In the genomic region with DNA sequence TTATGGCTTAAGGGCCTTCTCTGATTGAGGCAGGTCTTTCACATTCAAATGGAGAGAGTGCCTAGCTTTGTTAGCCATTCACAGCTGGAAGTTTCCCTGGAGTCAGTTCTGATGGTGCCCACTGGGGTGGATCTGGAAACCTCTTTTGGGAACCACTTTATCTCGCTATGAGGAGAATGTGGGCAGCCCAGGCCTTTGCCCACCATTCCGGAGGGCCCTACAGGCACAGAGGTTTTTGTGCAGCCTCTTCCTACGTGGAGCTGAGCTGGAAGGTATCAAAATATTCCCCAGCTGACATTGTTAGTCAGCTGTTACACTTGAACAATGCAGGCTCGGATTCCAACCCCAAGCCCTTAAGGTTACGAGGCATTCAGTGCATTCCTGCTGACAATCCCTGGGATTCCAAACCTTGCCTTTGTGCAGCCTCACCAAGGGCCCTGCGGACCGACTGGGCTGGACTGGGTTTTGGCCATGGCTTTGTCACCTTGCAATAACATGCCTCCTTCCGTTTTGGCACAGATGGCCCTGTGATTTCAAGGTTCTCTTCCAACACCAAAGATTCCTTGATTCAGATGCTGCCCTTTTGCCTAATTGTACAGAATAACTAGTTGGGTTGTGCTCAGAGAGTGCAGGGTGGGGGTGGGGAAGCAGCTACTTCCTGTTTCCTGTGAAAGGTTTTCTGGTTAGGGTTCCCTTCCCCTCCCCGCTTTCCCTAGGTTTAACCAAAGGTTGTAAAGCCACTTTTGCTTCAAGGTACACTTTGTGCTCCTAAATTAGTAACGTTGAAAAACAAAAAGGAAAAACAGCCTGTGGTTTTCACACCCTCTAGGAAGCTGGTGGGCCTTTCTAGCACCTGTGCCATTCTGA, we compare ENCODE assay signal across 8 cellular contexts. TPM values are rescaled to one million over a fixed set of nuclear protein-coding genes. Genes with fewer than 3 reads are reported as not detected.
DNase-seq lines count a peak whose midpoint lies in the region; ATAC-seq, FAIRE-seq and TF ChIP-seq lines count a peak whose summit lies in the region.

No MANE protein-coding gene starts in this region.

- H3K9me3 Mint-ChIP-seq in stimulated activated memory B cell treated with anti-CD40 and anti-IgM and Interleukin-4, amounts not matched to agents 10 μg/mL and 1 μg/mL and 100 μg/mL, for 72 hours: no peaks in the 10 kb centered on the region

- H3K27ac Mint-ChIP-seq in stimulated activated memory B cell treated with anti-CD40 and anti-IgM and Interleukin-4, amounts not matched to agents 10 μg/mL and 1 μg/mL and 100 μg/mL, for 72 hours: peak overlapping the region; percentile 75

- no peaks in the 10 kb centered on the region for H3K9me1 ChIP-seq in keratinocyte (ENCODE audit: control insufficient read depth, extremely low read depth, insufficient read depth, low read length)

- H3K36me3 Mint-ChIP-seq in stimulated activated memory B cell treated with anti-CD40 and anti-IgM and Interleukin-4, amounts not matched to agents 10 μg/mL and 1 μg/mL and 100 μg/mL, for 72 hours: peaks cover 50% of the 10 kb centered on the region

- no peak overlapping the region for H2AFZ ChIP-seq in keratinocyte (ENCODE audit: control insufficient read depth, low read length)

- no peak overlapping the region for H3K4me3 ChIP-seq in keratinocyte (ENCODE audit: control insufficient read depth in 2 of 3, extremely low read depth in 1 of 3, insufficient read depth in 2 of 3, low read depth in 1 of 3, low read length in 3 of 3)

- peak overlapping the region; percentile 22 for H3K4me2 ChIP-seq in keratinocyte (ENCODE audit: control insufficient read depth, extremely low read depth, insufficient read depth, low read depth, low read length)

- peak in 1 of 3 experiments; percentile 13 for TF ChIP-seq CTCF in keratinocyte (optimal IDR thresholded peaks at IDR 0.05 in 1 of 3, IDR thresholded peaks at IDR 0.05 in 1 of 3, conservative IDR thresholded peaks at IDR 0.05 in 1 of 3; ENCODE audit: extremely low read depth in 1 of 3, insufficient read depth in 2 of 3, low read length in 3 of 3)

- peak; percentile 27 for ATAC-seq in stimulated activated memory B cell treated with anti-CD40 and anti-IgM and Interleukin-4, amounts not matched to agents 10 μg/mL and 1 μg/mL and 100 μg/mL, for 72 hours
- ATAC-seq in GM19328 (IDR thresholded peaks at IDR 0.05; ENCODE audit: unreplicated experiment) (no peak), HG02938 (IDR thresholded peaks at IDR 0.05; ENCODE audit: unreplicated experiment) (no peak)

- peak overlapping the region; percentile 11 for H3K9ac ChIP-seq in keratinocyte (ENCODE audit: control insufficient read depth, extremely low read depth, insufficient read depth, low read length)

- H3K27me3 ChIP-seq in keratinocyte (ENCODE audit: control insufficient read depth, extremely low read depth, insufficient read depth, low read length): no peaks in the 10 kb centered on the region

- H3K4me1 ChIP-seq in keratinocyte (ENCODE audit: control insufficient read depth, extremely low read depth, insufficient read depth, low read length): peaks cover 36% of the 10 kb centered on the region

- peaks cover 8 to 28% of the 10 kb centered on the region in 2 experiments for H3K36me3 ChIP-seq in keratinocyte (ENCODE audit: control insufficient read depth in 2 of 2, extremely low read depth in 1 of 2, insufficient read depth in 2 of 2, low read length in 2 of 2)

- DNase-seq in NCI-H2107 treated with DMSO at 0.1 percent for 48 hours (lab: John Stamatoyannopoulos, UW; ENCODE audit: unreplicated experiment): peak; percentile 16
- DNase-seq in NCI-H2107 (lab: John Stamatoyannopoulos, UW): no peak
- peak; percentile 83 for DNase-seq in SK-MEL-5 (ENCODE audit: low read depth, low spot score)
- DNase-seq in central memory CD4-positive, alpha-beta T cell: peak; percentile 38
- no peak for DNase-seq in keratinocyte (ENCODE audit: low read depth, low spot score)

- H4K20me1 ChIP-seq in keratinocyte (ENCODE audit: control insufficient read depth, extremely low read depth, insufficient read depth, low read length): peaks cover 7% of the 10 kb centered on the region

- peak overlapping the region; percentile 68 for H3K27ac ChIP-seq in keratinocyte (ENCODE audit: control insufficient read depth, insufficient read depth, low read length)

- dilution Hi-C loops in keratinocyte (cut with MboI; ENCODE audit: extremely low pct_ligation_motif_present, low sequenced_read_pairs): no loop called here

- peak; percentile 29 for FAIRE-seq in keratinocyte (lab: Jason Lieb, UNC)

- H3K27me3 Mint-ChIP-seq in stimulated activated memory B cell treated with anti-CD40 and anti-IgM and Interleukin-4, amounts not matched to agents 10 μg/mL and 1 μg/mL and 100 μg/mL, for 72 hours: no peaks in the 10 kb centered on the region

- H3K79me2 ChIP-seq in keratinocyte (ENCODE audit: control insufficient read depth, insufficient read depth, low read length): peaks cover 17% of the 10 kb centered on the region

- peaks cover 31% of the 10 kb centered on the region for H3K4me1 Mint-ChIP-seq in stimulated activated memory B cell treated with anti-CD40 and anti-IgM and Interleukin-4, amounts not matched to agents 10 μg/mL and 1 μg/mL and 100 μg/mL, for 72 hours

- no peaks in the 10 kb centered on the region for H3K9me3 ChIP-seq in keratinocyte (ENCODE audit: control insufficient read depth, low read depth, low read length)

- no peak overlapping the region for H3K4me3 Mint-ChIP-seq in stimulated activated memory B cell treated with anti-CD40 and anti-IgM and Interleukin-4, amounts not matched to agents 10 μg/mL and 1 μg/mL and 100 μg/mL, for 72 hours

- in situ Hi-C loops in SK-MEL-5 (cut with HindIII; ENCODE audit: low pct_unique_long_range_greater_than_20kb, low sequenced_read_pairs): no loop called here

RNA-seq across cellular contexts. Expression of a gene that starts 27.1 kb away (rescaled TPM):
- 135 and 154 TPM in 2 replicates for total RNA-seq in SK-MEL-5 (2014; rRNA removed; shearing (Covaris generic))
- 162 and 181 TPM in 2 replicates for polyA plus RNA-seq in SK-MEL-5 (2015; cell fraction: cytosol; rRNA removed)
- 24.9 and 31.4 TPM in 2 replicates for polyA plus RNA-seq in SK-MEL-5 (2015; cell fraction: nucleus; rRNA removed)
- 58.7 to 107 TPM (median 102 TPM) in 3 replicates for polyA plus RNA-seq in keratinocyte
- polyA plus RNA-seq in keratinocyte (2011; ENCODE audit: low read depth): 22.6 TPM
- polyA plus RNA-seq in keratinocyte (2011; cell fraction: cytosol; rRNA removed): 78.1 and 80.2 TPM in 2 replicates
- polyA plus RNA-seq in keratinocyte (2011; cell fraction: nucleus; rRNA removed): 51.1 and 61.4 TPM in 2 replicates
- polyA plus RNA-seq in keratinocyte (2012; ENCODE audit: low replicate concordance): 47.7 and 86.4 TPM in 2 replicates
- polyA minus RNA-seq in keratinocyte: 41.4 to 55.0 TPM (median 42.4 TPM) in 3 replicates
- 32.4 TPM for polyA minus RNA-seq in keratinocyte (2011; cell fraction: cytosol; rRNA and poly(A)+ RNA removed)
- polyA minus RNA-seq in keratinocyte (2011; cell fraction: nucleus; rRNA and poly(A)+ RNA removed): 11.6 and 20.2 TPM in 2 replicates

RNA-seq across cellular contexts. Expression of a gene that starts 44.1 kb away (rescaled TPM):
- 6.7 and 7.5 TPM in 2 replicates for total RNA-seq in SK-MEL-5 (2014; rRNA removed; shearing (Covaris generic))
- 22.9 and 36.3 TPM in 2 replicates for polyA plus RNA-seq in SK-MEL-5 (2015; cell fraction: cytosol; rRNA removed)
- 18.1 and 20.7 TPM in 2 replicates for polyA plus RNA-seq in SK-MEL-5 (2015; cell fraction: nucleus; rRNA removed)
- polyA plus RNA-seq in keratinocyte: 2.9 to 12.6 TPM (median 5.6 TPM) in 3 replicates
- polyA plus RNA-seq in keratinocyte (2011; ENCODE audit: low read depth): 14.6 TPM
- 5.8 and 6.6 TPM in 2 replicates for polyA plus RNA-seq in keratinocyte (2011; cell fraction: cytosol; rRNA removed)
- polyA plus RNA-seq in keratinocyte (2011; cell fraction: nucleus; rRNA removed): 21.0 and 21.7 TPM in 2 replicates
- 11.7 and 33.6 TPM in 2 replicates for polyA plus RNA-seq in keratinocyte (2012; ENCODE audit: low replicate concordance)
- 4.5 to 37.4 TPM (median 8.4 TPM) in 3 replicates for polyA minus RNA-seq in keratinocyte
- polyA minus RNA-seq in keratinocyte (2011; cell fraction: cytosol; rRNA and poly(A)+ RNA removed): 13.8 TPM
- 13.6 and 27.9 TPM in 2 replicates for polyA minus RNA-seq in keratinocyte (2011; cell fraction: nucleus; rRNA and poly(A)+ RNA removed)

Comparison
In these comparisons a context has a peak if more than half of its experiments do, and no peak if none do; other contexts are left out.
1. DNase-seq: peak in NCI-H2107 treated with DMSO at 0.1 percent for 48 hours (single experiment), SK-MEL-5 (single experiment) and central memory CD4-positive, alpha-beta T cell (single experiment); none in NCI-H2107 (single experiment) and keratinocyte (single experiment).